23 cellular contexts compared by ENCODE assay signal in genomic region chr2:217612920-217613319, GRCh38.
DNase-seq lines count a peak whose midpoint lies in the region; ATAC-seq and TF ChIP-seq lines count a peak whose summit lies in the region.
"Had no signal": no experiment of that assay in that cellular context is flagged by ENCODE, and none has a peak within 500 bp of the region (broad histone marks: within the 10 kb centered on the region; RNA-seq: fewer than 3 reads in every experiment).

No MANE protein-coding gene starts in this region.

- H3K9ac ChIP-seq in trophoblast cell (ENCODE audit: low read length), result no peak overlapping the region
- H3K9ac ChIP-seq: BLaER1 treated with 17β-estradiol and CSF1 and Interleukin-3, amounts not matched to agents 10 nM and 100 nM had no signal

- no peak overlapping the region for H3K4me2 ChIP-seq in trophoblast cell (ENCODE audit: low read length)
- H3K4me2 ChIP-seq: BLaER1 treated with 17β-estradiol and CSF1 and Interleukin-3, amounts not matched to agents 10 nM and 100 nM; PC-9 had no signal

- no peak overlapping the region for H2AK5ac ChIP-seq in trophoblast cell (ENCODE audit: low read length)

- no peaks in the 10 kb centered on the region for H3K36me3 Mint-ChIP-seq in activated naive CD4-positive, alpha-beta T cell treated with anti-CD3 and anti-CD28 coated beads for 36 hours (ENCODE audit: low read depth)
- H3K36me3 Mint-ChIP-seq: CD4-positive, alpha-beta memory T cell had no signal

- H2BK120ac ChIP-seq in trophoblast cell (ENCODE audit: insufficient read depth, low read length, poor library complexity), result no peak overlapping the region

- POLR2A ChIA-PET in HEK293 (lab: Yijun Ruan, JAX), result no interaction called here

- no peak overlapping the region for H3K23ac ChIP-seq in trophoblast cell (ENCODE audit: low read length)

- peak overlapping the region; percentile 46 for H2BK12ac ChIP-seq in trophoblast cell (ENCODE audit: low read length)

- peaks cover 43% of the 10 kb centered on the region for H3K4me1 Mint-ChIP-seq in activated naive CD4-positive, alpha-beta T cell treated with anti-CD3 and anti-CD28 coated beads for 36 hours (ENCODE audit: low read depth)

- no peak for TF ChIP-seq CTCF in HEK293 (tag by site-specific recombination; IDR thresholded peaks at IDR 0.05)

- H3K36me3 ChIP-seq in HEK293 (ENCODE audit: control insufficient read depth in 2 of 2, insufficient read depth in 1 of 2, low read length in 2 of 2) (no peaks in the 10 kb centered on the region), trophoblast cell (ENCODE audit: control insufficient read depth in 1 of 2, insufficient read depth in 2 of 2, low read length in 2 of 2) (no peaks in the 10 kb centered on the region)
- H3K36me3 ChIP-seq: BLaER1 treated with 17β-estradiol and CSF1 and Interleukin-3, amounts not matched to agents 10 nM and 100 nM; SJCRH30 had no signal

- H4K8ac ChIP-seq in trophoblast cell (ENCODE audit: low read depth, low read length), result no peak overlapping the region

- CTCF ChIA-PET in HEK293 (lab: Yijun Ruan, JAX), result no interaction called here
- CTCF ChIA-PET in activated naive CD4-positive, alpha-beta T cell treated with anti-CD3 and anti-CD28 coated beads for 36 hours (lab: Charles Lee), result no interaction called here

- H3K27me3 Mint-ChIP-seq in activated naive CD4-positive, alpha-beta T cell treated with anti-CD3 and anti-CD28 coated beads for 36 hours (ENCODE audit: low read depth), result no peaks in the 10 kb centered on the region
- H3K27me3 Mint-ChIP-seq: CD4-positive, alpha-beta memory T cell had no signal

- H3K14ac ChIP-seq in trophoblast cell (ENCODE audit: low read length), result no peak overlapping the region

- intact Hi-C loops in activated naive CD4-positive, alpha-beta T cell treated with anti-CD3 and anti-CD28 coated beads for 36 hours (cut with micrococcal nuclease), result loop anchor here (5.0 to 10.0 kb wide), 3 partner anchors 604 to 1774 kb away; partner anchors contain the start of genes ARPC2 and DNPEP

- H3K9me3 ChIP-seq in HEK293 (ENCODE audit: control insufficient read depth, insufficient read depth, low read depth, low read length) (no peaks in the 10 kb centered on the region), trophoblast cell (ENCODE audit: insufficient read depth, low read depth, low read length) (peaks cover 1% of the 10 kb centered on the region)
- H3K9me3 ChIP-seq: BLaER1 treated with 17β-estradiol and CSF1 and Interleukin-3, amounts not matched to agents 10 nM and 100 nM; SJCRH30 had no signal

- H4K91ac ChIP-seq in trophoblast cell (ENCODE audit: low read depth, low read length), result no peak overlapping the region

- H3K79me1 ChIP-seq in trophoblast cell (ENCODE audit: low read length), result peaks cover under 1% of the 10 kb centered on the region

- H3K4ac ChIP-seq in trophoblast cell (ENCODE audit: low read depth, low read length), result no peak overlapping the region

- no peaks in the 10 kb centered on the region for H3K27me3 ChIP-seq in trophoblast cell (ENCODE audit: insufficient read depth, low read length)
- H3K27me3 ChIP-seq: BLaER1 treated with 17β-estradiol and CSF1 and Interleukin-3, amounts not matched to agents 10 nM and 100 nM; SJCRH30 had no signal

- no peaks in the 10 kb centered on the region for H3K9me3 Mint-ChIP-seq in activated naive CD4-positive, alpha-beta T cell treated with anti-CD3 and anti-CD28 coated beads for 36 hours
- H3K9me3 Mint-ChIP-seq: CD4-positive, alpha-beta memory T cell had no signal

- H3K4me1 ChIP-seq in HEK293 (ENCODE audit: control insufficient read depth, insufficient read depth, low read length) (no peaks in the 10 kb centered on the region), trophoblast cell (ENCODE audit: control insufficient read depth in 1 of 2, insufficient read depth in 2 of 2, low read length in 2 of 2) (peaks cover 2% of the 10 kb centered on the region in 2 experiments)

- H3K4me3 ChIP-seq in HEK293 (ENCODE audit: low read depth, low read length) (no peak overlapping the region), trophoblast cell (ENCODE audit: low read depth, low read length) (no peak overlapping the region)
- H3K4me3 ChIP-seq: BLaER1 treated with 17β-estradiol and CSF1 and Interleukin-3, amounts not matched to agents 10 nM and 100 nM; K562; PC-9; SJCRH30 had no signal

- no peak for ATAC-seq in HG02840 (IDR thresholded peaks at IDR 0.05; ENCODE audit: low FRiP score, unreplicated experiment)
- ATAC-seq: K562, Right ventricle myocardium inferior, SK-N-SH treated with all-trans-retinoic acid at 6 μM for 48 hours had no signal

- no peak overlapping the region for H2BK5ac ChIP-seq in trophoblast cell (ENCODE audit: low read depth, low read length, poor library complexity)

- H2AFZ ChIP-seq in trophoblast cell (ENCODE audit: insufficient read depth, low read length, poor library complexity), result no peak overlapping the region
- H2AFZ ChIP-seq: PC-9 had no signal

- no peak overlapping the region for H3K4me3 Mint-ChIP-seq in activated naive CD4-positive, alpha-beta T cell treated with anti-CD3 and anti-CD28 coated beads for 36 hours

- H3K79me2 ChIP-seq in trophoblast cell (ENCODE audit: control insufficient read depth, insufficient read depth, low read length, poor library complexity), result no peaks in the 10 kb centered on the region

- H3K18ac ChIP-seq in trophoblast cell (ENCODE audit: low read length), result no peak overlapping the region

- WGBS in trophoblast cell (ENCODE audit: extremely low coverage, insufficient coverage, insufficient read length), result no CpG with 5 or more reads among the region's 9 CpGs

- H4K12ac ChIP-seq in trophoblast cell (ENCODE audit: low read depth, low read length), result no peak overlapping the region

- H3K27ac Mint-ChIP-seq in activated naive CD4-positive, alpha-beta T cell treated with anti-CD3 and anti-CD28 coated beads for 36 hours, result no peak overlapping the region

- DNase-seq in NCI-H510A treated with DMSO at 0.1 percent for 48 hours (lab: John Stamatoyannopoulos, UW) (peak; percentile 10), NCI-H510A (lab: John Stamatoyannopoulos, UW) (no peak), cerebellum (ENCODE audit: low spot score) (peak; percentile 60), trophoblast cell (no peak)
- no peak for DNase-seq in activated naive CD4-positive, alpha-beta T cell treated with anti-CD3 and anti-CD28 coated beads for 36 hours
- DNase-seq: CD4-positive, alpha-beta memory T cell; COR-L47; DMS79; Kasumi-1; MV-4-11; NCI-H1105; NCI-H1436 treated with DMSO at 0.1 percent for 48 hours; NCI-H2029; NCI-H446; NCI-H526 treated with DMSO at 0.1 percent for 48 hours; PC-9; SJCRH30 had no signal

- H3K27ac ChIP-seq in HEK293 (ENCODE audit: extremely low read depth, low read depth, low read length), result no peak overlapping the region
- H3K27ac ChIP-seq in trophoblast cell (ENCODE audit: low read depth, low read length), result no peak overlapping the region
- H3K27ac ChIP-seq: BLaER1 treated with 17β-estradiol and CSF1 and Interleukin-3, amounts not matched to agents 10 nM and 100 nM; PC-9; SJCRH30 had no signal

TF ChIP-seq in HEK293, 187 proteins besides CTCF, POLR2A, EP300 and RAD21:
- peak; percentile 69 for TF ChIP-seq ZNF157 (tag by site-specific recombination; IDR thresholded peaks at IDR 0.05)
- TF ChIP-seq ZBTB17 (tag by site-specific recombination; IDR thresholded peaks at IDR 0.05), result no peak

Comparison
In these comparisons a context has a peak if more than half of its experiments do, and no peak if none do; other contexts are left out.
1. DNase-seq: peak in NCI-H510A treated with DMSO at 0.1 percent for 48 hours (single experiment) and cerebellum (single experiment); none in NCI-H510A (single experiment), trophoblast cell (0 of 2) and activated naive CD4-positive, alpha-beta T cell treated with anti-CD3 and anti-CD28 coated beads for 36 hours (single experiment).